ENCODE assay signal across 1 cellular context in genomic region chr6:157221049-157221816, GRCh38.
TF ChIP-seq lines count a peak whose summit lies in the region.

No MANE protein-coding gene starts in this region.

TF ChIP-seq in K562, 482 proteins besides CTCF, POLR2A, EP300 and RAD21 (continued from another document and continues in another):
- TF ChIP-seq, protein P1, sequence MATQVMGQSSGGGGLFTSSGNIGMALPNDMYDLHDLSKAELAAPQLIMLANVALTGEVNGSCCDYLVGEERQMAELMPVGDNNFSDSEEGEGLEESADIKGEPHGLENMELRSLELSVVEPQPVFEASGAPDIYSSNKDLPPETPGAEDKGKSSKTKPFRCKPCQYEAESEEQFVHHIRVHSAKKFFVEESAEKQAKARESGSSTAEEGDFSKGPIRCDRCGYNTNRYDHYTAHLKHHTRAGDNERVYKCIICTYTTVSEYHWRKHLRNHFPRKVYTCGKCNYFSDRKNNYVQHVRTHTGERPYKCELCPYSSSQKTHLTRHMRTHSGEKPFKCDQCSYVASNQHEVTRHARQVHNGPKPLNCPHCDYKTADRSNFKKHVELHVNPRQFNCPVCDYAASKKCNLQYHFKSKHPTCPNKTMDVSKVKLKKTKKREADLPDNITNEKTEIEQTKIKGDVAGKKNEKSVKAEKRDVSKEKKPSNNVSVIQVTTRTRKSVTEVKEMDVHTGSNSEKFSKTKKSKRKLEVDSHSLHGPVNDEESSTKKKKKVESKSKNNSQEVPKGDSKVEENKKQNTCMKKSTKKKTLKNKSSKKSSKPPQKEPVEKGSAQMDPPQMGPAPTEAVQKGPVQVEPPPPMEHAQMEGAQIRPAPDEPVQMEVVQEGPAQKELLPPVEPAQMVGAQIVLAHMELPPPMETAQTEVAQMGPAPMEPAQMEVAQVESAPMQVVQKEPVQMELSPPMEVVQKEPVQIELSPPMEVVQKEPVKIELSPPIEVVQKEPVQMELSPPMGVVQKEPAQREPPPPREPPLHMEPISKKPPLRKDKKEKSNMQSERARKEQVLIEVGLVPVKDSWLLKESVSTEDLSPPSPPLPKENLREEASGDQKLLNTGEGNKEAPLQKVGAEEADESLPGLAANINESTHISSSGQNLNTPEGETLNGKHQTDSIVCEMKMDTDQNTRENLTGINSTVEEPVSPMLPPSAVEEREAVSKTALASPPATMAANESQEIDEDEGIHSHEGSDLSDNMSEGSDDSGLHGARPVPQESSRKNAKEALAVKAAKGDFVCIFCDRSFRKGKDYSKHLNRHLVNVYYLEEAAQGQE (CRISPR knock-in tag; IDR thresholded peaks at IDR 0.05; ENCODE audit: low read depth), result no peak
- TF ChIP-seq, protein P2, sequence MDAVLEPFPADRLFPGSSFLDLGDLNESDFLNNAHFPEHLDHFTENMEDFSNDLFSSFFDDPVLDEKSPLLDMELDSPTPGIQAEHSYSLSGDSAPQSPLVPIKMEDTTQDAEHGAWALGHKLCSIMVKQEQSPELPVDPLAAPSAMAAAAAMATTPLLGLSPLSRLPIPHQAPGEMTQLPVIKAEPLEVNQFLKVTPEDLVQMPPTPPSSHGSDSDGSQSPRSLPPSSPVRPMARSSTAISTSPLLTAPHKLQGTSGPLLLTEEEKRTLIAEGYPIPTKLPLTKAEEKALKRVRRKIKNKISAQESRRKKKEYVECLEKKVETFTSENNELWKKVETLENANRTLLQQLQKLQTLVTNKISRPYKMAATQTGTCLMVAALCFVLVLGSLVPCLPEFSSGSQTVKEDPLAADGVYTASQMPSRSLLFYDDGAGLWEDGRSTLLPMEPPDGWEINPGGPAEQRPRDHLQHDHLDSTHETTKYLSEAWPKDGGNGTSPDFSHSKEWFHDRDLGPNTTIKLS (IDR thresholded peaks at IDR 0.05; ENCODE audit: borderline replicate concordance, low read depth), result no peak
- TF ChIP-seq CEBPG (CRISPR knock-in tag; IDR thresholded peaks at IDR 0.05) (no peak), CEBPG (tag; conservative IDR thresholded peaks at IDR 0.05 in 1 of 2, IDR thresholded peaks at IDR 0.05 in 1 of 2) (no peak), L3MBTL2 (IDR thresholded peaks at IDR 0.05) (peak; percentile 99), NR1H2 (CRISPR knock-in tag; IDR thresholded peaks at IDR 0.05) (no peak), ZC3H11A (IDR thresholded peaks at IDR 0.05; ENCODE audit: low read depth, low read length) (no peak), DLX4 (CRISPR knock-in tag; IDR thresholded peaks at IDR 0.05) (no peak), NCOA2 (IDR thresholded peaks at IDR 0.05; ENCODE audit: partially characterized antibody in 2 of 2) (no peak), SIN3B (IDR thresholded peaks at IDR 0.05; ENCODE audit: low read depth) (no peak), SNRNP70 (optimal IDR thresholded peaks at IDR 0.05; ENCODE audit: low read depth, low read length) (no peak), CBX5 (IDR thresholded peaks at IDR 0.05; ENCODE audit: borderline replicate concordance, low read depth) (no peak), SNAPC5 (CRISPR knock-in tag; IDR thresholded peaks at IDR 0.05) (no peak), HNRNPK (IDR thresholded peaks at IDR 0.05; ENCODE audit: low read depth, low read length, poor library complexity, severe bottlenecking) (no peak), RBM22 (IDR thresholded peaks at IDR 0.05; ENCODE audit: low read depth, low read length, poor library complexity, severe bottlenecking) (no peak), KLF1 (tag; IDR thresholded peaks at IDR 0.05) (0 out of 2 replicates have a peak, but pooled peaks have one; percentile 48), DDX20 (tag; IDR thresholded peaks at IDR 0.05; ENCODE audit: low read depth) (no peak), TAL1 (IDR thresholded peaks at IDR 0.05) (0 out of 2 replicates have a peak, but pooled peaks have one; percentile 8), USF2 (CRISPR knock-in tag; IDR thresholded peaks at IDR 0.05) (no peak), ZNF583 (CRISPR knock-in tag; IDR thresholded peaks at IDR 0.05) (no peak), ESRRB (CRISPR knock-in tag; IDR thresholded peaks at IDR 0.05; ENCODE audit: borderline replicate concordance) (no peak), TEAD2 (tag; IDR thresholded peaks at IDR 0.05) (0 out of 2 replicates have a peak, but pooled peaks have one; percentile 6), SMARCA4 (IDR thresholded peaks at IDR 0.05) (no peak; the same call in 1 of the 2 replicates), PHF8 (IDR thresholded peaks at IDR 0.05; ENCODE audit: borderline replicate concordance, low read length) (peak; percentile 53), KDM1A (IDR thresholded peaks at IDR 0.05) (peak in 1 of 2 experiments; percentile 99; a peak in 2 of 4 replicates), HEY1 (CRISPR knock-in tag; IDR thresholded peaks at IDR 0.05; ENCODE audit: borderline replicate concordance) (no peak), ZBTB43 (CRISPR knock-in tag; IDR thresholded peaks at IDR 0.05) (no peak), ZNF609 (CRISPR knock-in tag; IDR thresholded peaks at IDR 0.05; ENCODE audit: borderline replicate concordance) (no peak), ZNF77 (CRISPR knock-in tag; IDR thresholded peaks at IDR 0.05) (no peak), CBX2 (IDR thresholded peaks at IDR 0.05; ENCODE audit: insufficient read depth, low read length, poor library complexity, severe bottlenecking) (no peak), CHCHD3 (CRISPR knock-in tag; IDR thresholded peaks at IDR 0.05) (no peak)
- TF ChIP-seq, protein P3, sequence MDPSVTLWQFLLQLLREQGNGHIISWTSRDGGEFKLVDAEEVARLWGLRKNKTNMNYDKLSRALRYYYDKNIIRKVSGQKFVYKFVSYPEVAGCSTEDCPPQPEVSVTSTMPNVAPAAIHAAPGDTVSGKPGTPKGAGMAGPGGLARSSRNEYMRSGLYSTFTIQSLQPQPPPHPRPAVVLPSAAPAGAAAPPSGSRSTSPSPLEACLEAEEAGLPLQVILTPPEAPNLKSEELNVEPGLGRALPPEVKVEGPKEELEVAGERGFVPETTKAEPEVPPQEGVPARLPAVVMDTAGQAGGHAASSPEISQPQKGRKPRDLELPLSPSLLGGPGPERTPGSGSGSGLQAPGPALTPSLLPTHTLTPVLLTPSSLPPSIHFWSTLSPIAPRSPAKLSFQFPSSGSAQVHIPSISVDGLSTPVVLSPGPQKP (CRISPR knock-in tag; IDR thresholded peaks at IDR 0.05), result no peak
- TF ChIP-seq, protein P4, sequence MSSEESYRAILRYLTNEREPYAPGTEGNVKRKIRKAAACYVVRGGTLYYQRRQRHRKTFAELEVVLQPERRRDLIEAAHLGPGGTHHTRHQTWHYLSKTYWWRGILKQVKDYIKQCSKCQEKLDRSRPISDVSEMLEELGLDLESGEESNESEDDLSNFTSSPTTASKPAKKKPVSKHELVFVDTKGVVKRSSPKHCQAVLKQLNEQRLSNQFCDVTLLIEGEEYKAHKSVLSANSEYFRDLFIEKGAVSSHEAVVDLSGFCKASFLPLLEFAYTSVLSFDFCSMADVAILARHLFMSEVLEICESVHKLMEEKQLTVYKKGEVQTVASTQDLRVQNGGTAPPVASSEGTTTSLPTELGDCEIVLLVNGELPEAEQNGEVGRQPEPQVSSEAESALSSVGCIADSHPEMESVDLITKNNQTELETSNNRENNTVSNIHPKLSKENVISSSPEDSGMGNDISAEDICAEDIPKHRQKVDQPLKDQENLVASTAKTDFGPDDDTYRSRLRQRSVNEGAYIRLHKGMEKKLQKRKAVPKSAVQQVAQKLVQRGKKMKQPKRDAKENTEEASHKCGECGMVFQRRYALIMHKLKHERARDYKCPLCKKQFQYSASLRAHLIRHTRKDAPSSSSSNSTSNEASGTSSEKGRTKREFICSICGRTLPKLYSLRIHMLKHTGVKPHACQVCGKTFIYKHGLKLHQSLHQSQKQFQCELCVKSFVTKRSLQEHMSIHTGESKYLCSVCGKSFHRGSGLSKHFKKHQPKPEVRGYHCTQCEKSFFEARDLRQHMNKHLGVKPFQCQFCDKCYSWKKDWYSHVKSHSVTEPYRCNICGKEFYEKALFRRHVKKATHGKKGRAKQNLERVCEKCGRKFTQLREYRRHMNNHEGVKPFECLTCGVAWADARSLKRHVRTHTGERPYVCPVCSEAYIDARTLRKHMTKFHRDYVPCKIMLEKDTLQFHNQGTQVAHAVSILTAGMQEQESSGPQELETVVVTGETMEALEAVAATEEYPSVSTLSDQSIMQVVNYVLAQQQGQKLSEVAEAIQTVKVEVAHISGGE (CRISPR knock-in tag; IDR thresholded peaks at IDR 0.05), result peak in 1 of 3 experiments; percentile 57; a peak in 1 of 6 replicates
- TF ChIP-seq, protein P5, sequence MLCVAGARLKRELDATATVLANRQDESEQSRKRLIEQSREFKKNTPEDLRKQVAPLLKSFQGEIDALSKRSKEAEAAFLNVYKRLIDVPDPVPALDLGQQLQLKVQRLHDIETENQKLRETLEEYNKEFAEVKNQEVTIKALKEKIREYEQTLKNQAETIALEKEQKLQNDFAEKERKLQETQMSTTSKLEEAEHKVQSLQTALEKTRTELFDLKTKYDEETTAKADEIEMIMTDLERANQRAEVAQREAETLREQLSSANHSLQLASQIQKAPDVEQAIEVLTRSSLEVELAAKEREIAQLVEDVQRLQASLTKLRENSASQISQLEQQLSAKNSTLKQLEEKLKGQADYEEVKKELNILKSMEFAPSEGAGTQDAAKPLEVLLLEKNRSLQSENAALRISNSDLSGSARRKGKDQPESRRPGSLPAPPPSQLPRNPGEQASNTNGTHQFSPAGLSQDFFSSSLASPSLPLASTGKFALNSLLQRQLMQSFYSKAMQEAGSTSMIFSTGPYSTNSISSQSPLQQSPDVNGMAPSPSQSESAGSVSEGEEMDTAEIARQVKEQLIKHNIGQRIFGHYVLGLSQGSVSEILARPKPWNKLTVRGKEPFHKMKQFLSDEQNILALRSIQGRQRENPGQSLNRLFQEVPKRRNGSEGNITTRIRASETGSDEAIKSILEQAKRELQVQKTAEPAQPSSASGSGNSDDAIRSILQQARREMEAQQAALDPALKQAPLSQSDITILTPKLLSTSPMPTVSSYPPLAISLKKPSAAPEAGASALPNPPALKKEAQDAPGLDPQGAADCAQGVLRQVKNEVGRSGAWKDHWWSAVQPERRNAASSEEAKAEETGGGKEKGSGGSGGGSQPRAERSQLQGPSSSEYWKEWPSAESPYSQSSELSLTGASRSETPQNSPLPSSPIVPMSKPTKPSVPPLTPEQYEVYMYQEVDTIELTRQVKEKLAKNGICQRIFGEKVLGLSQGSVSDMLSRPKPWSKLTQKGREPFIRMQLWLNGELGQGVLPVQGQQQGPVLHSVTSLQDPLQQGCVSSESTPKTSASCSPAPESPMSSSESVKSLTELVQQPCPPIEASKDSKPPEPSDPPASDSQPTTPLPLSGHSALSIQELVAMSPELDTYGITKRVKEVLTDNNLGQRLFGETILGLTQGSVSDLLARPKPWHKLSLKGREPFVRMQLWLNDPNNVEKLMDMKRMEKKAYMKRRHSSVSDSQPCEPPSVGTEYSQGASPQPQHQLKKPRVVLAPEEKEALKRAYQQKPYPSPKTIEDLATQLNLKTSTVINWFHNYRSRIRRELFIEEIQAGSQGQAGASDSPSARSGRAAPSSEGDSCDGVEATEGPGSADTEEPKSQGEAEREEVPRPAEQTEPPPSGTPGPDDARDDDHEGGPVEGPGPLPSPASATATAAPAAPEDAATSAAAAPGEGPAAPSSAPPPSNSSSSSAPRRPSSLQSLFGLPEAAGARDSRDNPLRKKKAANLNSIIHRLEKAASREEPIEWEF (CRISPR knock-in tag; IDR thresholded peaks at IDR 0.05), result no peak
